In genomic region chr5:88769165-88769564, GRCh38 we compare ENCODE assay signal across 21 cellular contexts.
DNase-seq lines count a peak whose midpoint lies in the region; ATAC-seq and TF ChIP-seq lines count a peak whose summit lies in the region.
"Had no signal": no experiment of that assay in that cellular context is flagged by ENCODE, and none has a peak within 500 bp of the region (broad histone marks: within the 10 kb centered on the region; RNA-seq: fewer than 3 reads in every experiment).

No MANE protein-coding gene starts in this region.

- H3K9ac ChIP-seq in PC-3 (ENCODE audit: low read length) = peak overlapping the region; percentile 50

- H3K4me3 ChIP-seq in PC-3 (ENCODE audit: low read length) = no peak overlapping the region
- no peak overlapping the region for H3K4me3 ChIP-seq in fibroblast of mammary gland (ENCODE audit: control insufficient read depth, low read depth, low read length)
- no peak overlapping the region for H3K4me3 ChIP-seq in CD8-positive, alpha-beta memory T cell (ENCODE audit: low read length)
- H3K4me3 ChIP-seq: K562 had no signal

- H3K36me3 ChIP-seq in PC-3 (ENCODE audit: low read depth, low read length) = no peaks in the 10 kb centered on the region
- no peaks in the 10 kb centered on the region for H3K36me3 ChIP-seq in CD8-positive, alpha-beta memory T cell (ENCODE audit: insufficient read depth, low read length)

- intact Hi-C loops in PC-3 (cut with micrococcal nuclease) = no loop called here

- no peaks in the 10 kb centered on the region for H3K27me3 ChIP-seq in PC-3 (ENCODE audit: low read length)
- no peaks in the 10 kb centered on the region for H3K27me3 ChIP-seq in CD8-positive, alpha-beta memory T cell (ENCODE audit: insufficient read depth, low read length, poor library complexity, severe bottlenecking)

- peak overlapping the region; percentile 95 for H3K27ac ChIP-seq in PC-3 (ENCODE audit: low read length)
- no peak overlapping the region for H3K27ac ChIP-seq in CD8-positive, alpha-beta memory T cell (ENCODE audit: low read depth, low read length)

- H3K4me3 Mint-ChIP-seq in stimulated activated memory B cell treated with anti-CD40 and anti-IgM and Interleukin-4, amounts not matched to agents 10 μg/mL and 1 μg/mL and 100 μg/mL, for 72 hours = no peak overlapping the region
- no peak overlapping the region for H3K4me3 Mint-ChIP-seq in CD8-positive, alpha-beta memory T cell
- H3K4me3 Mint-ChIP-seq: activated CD8-positive, alpha-beta memory T cell treated with anti-CD3 and anti-CD28 coated beads, Interleukin-2, amount 10 ng/mL, durations not matched to agents 7 days and 5 days; natural killer cell had no signal

- H3K27ac Mint-ChIP-seq in stimulated activated memory B cell treated with anti-CD40 and anti-IgM and Interleukin-4, amounts not matched to agents 10 μg/mL and 1 μg/mL and 100 μg/mL, for 72 hours = peak overlapping the region; percentile 53
- no peak overlapping the region for H3K27ac Mint-ChIP-seq in CD8-positive, alpha-beta memory T cell
- H3K27ac Mint-ChIP-seq: activated CD8-positive, alpha-beta memory T cell treated with anti-CD3 and anti-CD28 coated beads, Interleukin-2, amount 10 ng/mL, durations not matched to agents 7 days and 5 days; activated T-helper 2 cell treated with anti-CD3 and anti-CD28 coated beads, Interferon-gamma antibody, Interleukin-2, Interleukin-4, amounts not matched to agents 10 μg/mL and 5 μg/mL and 100 μg/mL, durations not matched to agents 14 hours and 24 hours and 36 hours; natural killer cell; progenitor cell of endocrine pancreas had no signal

- BruUV-seq in PC-3 (replicated peaks; lab: Mats Ljungman, UMichigan) = no TSS peak

- no peaks in the 10 kb centered on the region for H3K9me3 ChIP-seq in PC-3 (ENCODE audit: low read length)
- no peaks in the 10 kb centered on the region for H3K9me3 ChIP-seq in CD8-positive, alpha-beta memory T cell (ENCODE audit: low read length)

- peaks cover 59% of the 10 kb centered on the region for H3K4me1 Mint-ChIP-seq in stimulated activated memory B cell treated with anti-CD40 and anti-IgM and Interleukin-4, amounts not matched to agents 10 μg/mL and 1 μg/mL and 100 μg/mL, for 72 hours
- H3K4me1 Mint-ChIP-seq in CD8-positive, alpha-beta memory T cell = no peaks in the 10 kb centered on the region
- H3K4me1 Mint-ChIP-seq: activated CD8-positive, alpha-beta memory T cell treated with anti-CD3 and anti-CD28 coated beads, Interleukin-2, amount 10 ng/mL, durations not matched to agents 7 days and 5 days; natural killer cell had no signal

- peaks cover 32% of the 10 kb centered on the region for H3K4me1 ChIP-seq in PC-3 (ENCODE audit: insufficient read depth, low read length)
- no peaks in the 10 kb centered on the region for H3K4me1 ChIP-seq in CD8-positive, alpha-beta memory T cell (ENCODE audit: insufficient read depth, low read length)

- TF ChIP-seq CTCF in PC-3 (conservative IDR thresholded peaks at IDR 0.05; ENCODE audit: low read depth, low read length) (no peak), fibroblast of mammary gland (conservative IDR thresholded peaks at IDR 0.05; ENCODE audit: control insufficient read depth, insufficient read depth, low read depth, low read length) (no peak)

- no peaks in the 10 kb centered on the region for H3F3A ChIP-seq in PC-3 (ENCODE audit: low read length, unreplicated experiment)

- POLR2A ChIA-PET in PC-3 (lab: Charles Lee; ENCODE audit: unreplicated experiment) = no interaction called here
- POLR2A ChIA-PET in CD8-positive, alpha-beta memory T cell (lab: Charles Lee) = no interaction called here

- no peaks in the 10 kb centered on the region for H3K27me3 Mint-ChIP-seq in stimulated activated memory B cell treated with anti-CD40 and anti-IgM and Interleukin-4, amounts not matched to agents 10 μg/mL and 1 μg/mL and 100 μg/mL, for 72 hours
- H3K27me3 Mint-ChIP-seq in CD8-positive, alpha-beta memory T cell = peaks cover 0 to 1% of the 10 kb centered on the region in 2 donors
- H3K27me3 Mint-ChIP-seq: progenitor cell of endocrine pancreas had no signal

- no peaks in the 10 kb centered on the region for H3K79me2 ChIP-seq in PC-3 (ENCODE audit: low read length)

- ATAC-seq in PC-3 (peak; percentile 61), HG03135 (IDR thresholded peaks at IDR 0.05; ENCODE audit: unreplicated experiment) (no peak)
- ATAC-seq in stimulated activated memory B cell treated with anti-CD40 and anti-IgM and Interleukin-4, amounts not matched to agents 10 μg/mL and 1 μg/mL and 100 μg/mL, for 72 hours = no peak
- ATAC-seq: activated CD8-positive, alpha-beta memory T cell treated with anti-CD3 and anti-CD28 coated beads, Interleukin-2, amount 10 ng/mL, durations not matched to agents 7 days and 5 days; esophagus mucosa; K562; natural killer cell had no signal

- peak overlapping the region; percentile 60 for H3K4me2 ChIP-seq in PC-3 (ENCODE audit: low read length)

- DNase-seq in EH (ENCODE audit: low read depth) (peak; percentile 62), PC-3 (peak; percentile 62), fibroblast of mammary gland (ENCODE audit: low read depth) (peak; percentile 95), NCI-H69 (lab: John Stamatoyannopoulos, UW) (no peak)
- DNase-seq in CD8-positive, alpha-beta memory T cell = no peak
- DNase-seq: activated CD4-positive, alpha-beta T cell treated with anti-CD3 and anti-CD28 coated beads for 48 hours; activated CD8-positive, alpha-beta memory T cell treated with anti-CD3 and anti-CD28 coated beads, Interleukin-2, amount 10 ng/mL, durations not matched to agents 7 days and 5 days; cerebellar nuclear complex; COR-L47; effector CD8-positive, alpha-beta T cell; mesenchymal stem cell; natural killer cell; NCI-H1930; stimulated activated CD4-positive, alpha-beta T cell treated with anti-CD3 and anti-CD28 coated beads, Interleukin-4, amount 100 ng/mL, for 24 hours; substantia nigra had no signal

- CTCF ChIA-PET in PC-3 (lab: Charles Lee) = no interaction called here
- CTCF ChIA-PET in CD8-positive, alpha-beta memory T cell (lab: Charles Lee) = no interaction called here

- H3K9me3 Mint-ChIP-seq in stimulated activated memory B cell treated with anti-CD40 and anti-IgM and Interleukin-4, amounts not matched to agents 10 μg/mL and 1 μg/mL and 100 μg/mL, for 72 hours = no peaks in the 10 kb centered on the region
- peaks cover 0 to 2% (median 0%) of the 10 kb centered on the region in 5 donors for H3K9me3 Mint-ChIP-seq in CD8-positive, alpha-beta memory T cell
- H3K9me3 Mint-ChIP-seq: activated T-helper 2 cell treated with anti-CD3 and anti-CD28 coated beads, Interferon-gamma antibody, Interleukin-2, Interleukin-4, amounts not matched to agents 10 μg/mL and 5 μg/mL and 100 μg/mL, durations not matched to agents 14 hours and 24 hours and 36 hours; natural killer cell had no signal

- peaks cover 78% of the 10 kb centered on the region for H3K36me3 Mint-ChIP-seq in stimulated activated memory B cell treated with anti-CD40 and anti-IgM and Interleukin-4, amounts not matched to agents 10 μg/mL and 1 μg/mL and 100 μg/mL, for 72 hours
- no peaks in the 10 kb centered on the region for H3K36me3 Mint-ChIP-seq in CD8-positive, alpha-beta memory T cell
- H3K36me3 Mint-ChIP-seq: activated CD8-positive, alpha-beta memory T cell treated with anti-CD3 and anti-CD28 coated beads, Interleukin-2, amount 10 ng/mL, durations not matched to agents 7 days and 5 days; natural killer cell had no signal

- H2AFZ ChIP-seq in PC-3 (ENCODE audit: low read length) = no peak overlapping the region

- H3K9me2 ChIP-seq in PC-3 (replicated peaks; ENCODE audit: low read length) = no peaks in the 10 kb centered on the region

- no peaks in the 10 kb centered on the region for H4K20me1 ChIP-seq in PC-3 (ENCODE audit: low read length)

Comparison
In these comparisons a context has a peak if more than half of its experiments do, and no peak if none do; other contexts are left out.
1. DNase-seq: peak in EH (single experiment), PC-3 (single experiment) and fibroblast of mammary gland (single experiment); none in NCI-H69 (single experiment) and CD8-positive, alpha-beta memory T cell (0 of 5).